Comparison of ENCODE assay signal across 22 cellular contexts in the genomic region with DNA sequence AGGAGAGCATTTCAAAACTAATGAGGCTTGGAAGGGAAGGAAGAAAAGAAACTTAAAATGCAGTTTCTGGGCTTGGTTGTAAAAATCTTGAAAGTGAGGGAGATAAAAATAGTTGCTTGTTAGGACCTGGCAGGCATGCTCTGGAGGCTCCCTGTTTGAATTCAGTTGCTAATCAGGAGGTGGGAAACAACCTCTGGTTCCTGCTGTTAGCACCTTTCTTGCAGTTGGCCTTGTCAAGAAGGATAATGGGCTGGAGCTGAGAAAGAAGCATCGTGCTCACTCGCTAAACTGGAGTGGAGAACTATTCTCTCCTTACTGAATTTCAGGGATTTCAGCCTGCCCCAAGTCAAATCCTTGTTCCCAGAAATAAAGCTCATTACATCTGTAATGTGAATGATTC. TPM values are rescaled to one million over a fixed set of nuclear protein-coding genes. Genes with fewer than 3 reads are reported as not detected.
A peak's percentile ranks its signal among the peaks of the same experiment; 100 is the strongest.
DNase-seq lines count a peak whose midpoint lies in the region; ATAC-seq and TF ChIP-seq lines count a peak whose summit lies in the region.
"Had no signal": no experiment of that assay in that cellular context is flagged by ENCODE, and none has a peak within 500 bp of the region (broad histone marks: within the 10 kb centered on the region; RNA-seq: fewer than 3 reads in every experiment).

No MANE protein-coding gene starts in this region.

- H3K27me3 ChIP-seq in CD8-positive, alpha-beta T cell (ENCODE audit: insufficient read depth, low read length), result no peaks in the 10 kb centered on the region
- H3K27me3 ChIP-seq in HUES48 (ENCODE audit: control insufficient read depth, insufficient read depth, low read length) (no peaks in the 10 kb centered on the region), mesendoderm (ENCODE audit: insufficient read depth, low read length, poor library complexity) (no peaks in the 10 kb centered on the region)

- no peak overlapping the region for H3K9ac ChIP-seq in HUES48 (ENCODE audit: low read depth, low read length)
- H3K9ac ChIP-seq in mesendoderm (ENCODE audit: low read length), result peak overlapping the region; percentile 69

- peak overlapping the region; percentile 15 for H3K4me2 ChIP-seq in mesendoderm (ENCODE audit: low read length)

- H4K8ac ChIP-seq in mesendoderm (ENCODE audit: low read depth, low read length), result no peak overlapping the region

- CTCF ChIA-PET in CD8-positive, alpha-beta T cell (lab: Charles Lee), result interaction anchor here (1.3 kb wide), 1 partner anchor 25 kb away, joined by 4 read pairs; no protein-coding TSS in a partner anchor

- POLR2A ChIA-PET in CD8-positive, alpha-beta T cell (lab: Charles Lee), result no interaction called here

- H3K4me1 Mint-ChIP-seq in CD8-positive, alpha-beta T cell (ENCODE audit: low read depth), result peaks cover 36% of the 10 kb centered on the region
- peaks cover 21 to 23% of the 10 kb centered on the region in 2 donors for H3K4me1 Mint-ChIP-seq in effector memory CD8-positive, alpha-beta T cell (ENCODE audit: low read depth in 2 of 2)

- H3K79me1 ChIP-seq in mesendoderm (ENCODE audit: low read length), result peaks cover 23% of the 10 kb centered on the region

- ATAC-seq in CD8-positive, alpha-beta T cell, result no peak
- no peak for ATAC-seq in effector memory CD8-positive, alpha-beta T cell (replicated peaks)
- no peak for ATAC-seq in GM21529 (IDR thresholded peaks at IDR 0.05; ENCODE audit: unreplicated experiment)
- ATAC-seq: Panc1 had no signal

- peak overlapping the region; percentile 28 for H2BK120ac ChIP-seq in mesendoderm (ENCODE audit: low read depth, low read length)

- peak overlapping the region; percentile 88 for H3K4ac ChIP-seq in mesendoderm (ENCODE audit: low read depth, low read length)

- H3K56ac ChIP-seq in mesendoderm (ENCODE audit: low read length), result peak overlapping the region; percentile 90

- H3K4me3 Mint-ChIP-seq in CD8-positive, alpha-beta T cell, result no peak overlapping the region
- no peak overlapping the region for H3K4me3 Mint-ChIP-seq in effector memory CD8-positive, alpha-beta T cell
- H3K4me3 Mint-ChIP-seq: activated CD4-positive, alpha-beta T cell treated with anti-CD3 and anti-CD28 coated beads, Interleukin-2, amount 10 ng/mL, durations not matched to agents 24 days and 14 days had no signal

- H2BK5ac ChIP-seq in mesendoderm (ENCODE audit: low read length), result peak overlapping the region; percentile 99

- peaks cover 22% of the 10 kb centered on the region for H3K4me1 ChIP-seq in CD8-positive, alpha-beta T cell (ENCODE audit: insufficient read depth, low read length)
- peaks cover 70% of the 10 kb centered on the region for H3K4me1 ChIP-seq in HUES48 (ENCODE audit: control insufficient read depth, insufficient read depth, low read length)
- peaks cover 39% of the 10 kb centered on the region for H3K4me1 ChIP-seq in mesendoderm (ENCODE audit: control insufficient read depth, low read depth, low read length)

- peak overlapping the region; percentile 17 for H4K5ac ChIP-seq in mesendoderm (ENCODE audit: low read length)

- TF ChIP-seq CTCF in CD8-positive, alpha-beta T cell (IDR thresholded peaks at IDR 0.05), result no peak

- WGBS in mesendoderm (ENCODE audit: extremely low coverage, insufficient coverage, low lambda C conversion rate), result no CpG with 5 or more reads among the region's 2 CpGs

- H3K36me3 Mint-ChIP-seq in CD8-positive, alpha-beta T cell, result peaks cover 6% of the 10 kb centered on the region
- H3K36me3 Mint-ChIP-seq in effector memory CD8-positive, alpha-beta T cell (ENCODE audit: insufficient read depth), result peaks cover 12% of the 10 kb centered on the region

- intact Hi-C loops in CD8-positive, alpha-beta T cell (cut with DNase I, micrococcal nuclease), result no loop called here

- H3K23ac ChIP-seq in mesendoderm (ENCODE audit: low read length), result peak overlapping the region; percentile 72

- H3K18ac ChIP-seq in mesendoderm (ENCODE audit: low read length), result peak overlapping the region; percentile 99

- H3K4me3 ChIP-seq in CD8-positive, alpha-beta T cell (ENCODE audit: low read depth, low read length), result no peak overlapping the region
- H3K4me3 ChIP-seq in HUES48 (ENCODE audit: low read depth, low read length) (0 out of 2 replicates have a peak overlapping the region, but pooled peaks have one; percentile 28), mesendoderm (ENCODE audit: low read length) (no peak overlapping the region)
- H3K4me3 ChIP-seq: lung, skin epidermis, thoracic aorta had no signal

- H2BK15ac ChIP-seq in mesendoderm (replicated peaks; ENCODE audit: low read depth), result no peak overlapping the region

- no peak overlapping the region for H3K27ac ChIP-seq in CD8-positive, alpha-beta T cell (ENCODE audit: low read depth, low read length)
- H3K27ac ChIP-seq in HUES48 (ENCODE audit: low read depth, low read length), result peak overlapping the region; percentile 87
- peak overlapping the region; percentile 97 for H3K27ac ChIP-seq in mesendoderm (ENCODE audit: low read depth, low read length)
- H3K27ac ChIP-seq: thoracic aorta had no signal

- H3K79me2 ChIP-seq in mesendoderm (ENCODE audit: control insufficient read depth, insufficient read depth, low read length), result peaks cover 10% of the 10 kb centered on the region

- no peaks in the 10 kb centered on the region for H3K36me3 ChIP-seq in CD8-positive, alpha-beta T cell (ENCODE audit: insufficient read depth, low read length)
- H3K36me3 ChIP-seq in HUES48 (ENCODE audit: control insufficient read depth, insufficient read depth, low read length) (no peaks in the 10 kb centered on the region), mesendoderm (ENCODE audit: control insufficient read depth, insufficient read depth, low read length) (no peaks in the 10 kb centered on the region)
- H3K36me3 ChIP-seq: thoracic aorta had no signal

- peak overlapping the region; percentile 25 for H3K27ac Mint-ChIP-seq in CD8-positive, alpha-beta T cell
- H3K27ac Mint-ChIP-seq in effector memory CD8-positive, alpha-beta T cell, result peak overlapping the region; percentile 92 to 94
- H3K27ac Mint-ChIP-seq: activated CD4-positive, alpha-beta T cell treated with anti-CD3 and anti-CD28 coated beads, Interleukin-2, amount 10 ng/mL, durations not matched to agents 24 days and 14 days; progenitor cell of endocrine pancreas had no signal

- DNase-seq in CD8-positive, alpha-beta T cell, result no peak
- DNase-seq in effector memory CD8-positive, alpha-beta T cell, result no peak
- DNase-seq in mesendoderm, result peak; percentile 93
- DNase-seq in T-helper 9 cell, result no peak
- DNase-seq in stimulated activated CD8-positive, alpha-beta memory T cell treated with anti-CD3 and anti-CD28 coated beads, Interleukin-4, amount 100 ng/mL, for 48 hours, result no peak
- DNase-seq in cerebellum (ENCODE audit: low spot score), result no peak
- DNase-seq: activated CD4-positive, alpha-beta T cell treated with anti-CD3 and anti-CD28 coated beads, Interleukin-2, amount 10 ng/mL, durations not matched to agents 24 days and 14 days; activated CD8-positive, alpha-beta memory T cell treated with anti-CD3 and anti-CD28 coated beads, Interleukin-2, amount 50 U/mL, for 4 hours; activated naive CD4-positive, alpha-beta T cell; AML-193; foreskin melanocyte; NCI-H1417 treated with DMSO at 0.1 percent for 48 hours; NCI-H2171; NCI-H69; stimulated activated CD4-positive, alpha-beta T cell treated with anti-CD3 and anti-CD28 coated beads, Interleukin-4, amount 100 ng/mL, for 24 hours had no signal

- H3K9me3 ChIP-seq in CD8-positive, alpha-beta T cell (ENCODE audit: low read length), result no peaks in the 10 kb centered on the region
- no peaks in the 10 kb centered on the region for H3K9me3 ChIP-seq in HUES48 (ENCODE audit: control insufficient read depth, insufficient read depth, low read length)
- H3K9me3 ChIP-seq: thoracic aorta had no signal

- H3K9me3 Mint-ChIP-seq in CD8-positive, alpha-beta T cell, result no peaks in the 10 kb centered on the region
- no peaks in the 10 kb centered on the region for H3K9me3 Mint-ChIP-seq in effector memory CD8-positive, alpha-beta T cell
- H3K9me3 Mint-ChIP-seq: activated CD4-positive, alpha-beta T cell treated with anti-CD3 and anti-CD28 coated beads, Interleukin-2, amount 10 ng/mL, durations not matched to agents 24 days and 14 days had no signal

- H3K27me3 Mint-ChIP-seq in CD8-positive, alpha-beta T cell (ENCODE audit: low read depth), result no peaks in the 10 kb centered on the region
- H3K27me3 Mint-ChIP-seq in effector memory CD8-positive, alpha-beta T cell, result no peaks in the 10 kb centered on the region
- H3K27me3 Mint-ChIP-seq: activated CD4-positive, alpha-beta T cell treated with anti-CD3 and anti-CD28 coated beads, Interleukin-2, amount 10 ng/mL, durations not matched to agents 24 days and 14 days; progenitor cell of endocrine pancreas had no signal

- H2AK5ac ChIP-seq in mesendoderm (ENCODE audit: low read length), result peak overlapping the region; percentile 98

RNA-seq across cellular contexts. Expression of a gene that starts 23.4 kb away (rescaled TPM):
- total RNA-seq in CD8-positive, alpha-beta T cell, result 10 to 100 TPM; 22.3 to 25.3 TPM
- polyA plus RNA-seq in mesendoderm (2013, experiment 1 of 2), result 13.6 TPM
- 13.7 TPM for polyA plus RNA-seq in mesendoderm (2013, experiment 2 of 2)
- 10.0 TPM for total RNA-seq in cerebellum

RNA-seq across cellular contexts. Expression of a gene that starts 30.5 kb away (rescaled TPM):
- 1,000 to 10,000 TPM; 4,516 to 4,651 TPM for total RNA-seq in CD8-positive, alpha-beta T cell
- polyA plus RNA-seq in mesendoderm (2013, experiment 1 of 2), result 3,121 TPM
- 3,136 TPM for polyA plus RNA-seq in mesendoderm (2013, experiment 2 of 2)
- 1,403 TPM for total RNA-seq in cerebellum

RNA-seq across cellular contexts. Expression of a gene that starts 31.0 kb away (rescaled TPM):
- total RNA-seq in CD8-positive, alpha-beta T cell, result 1 to 10 TPM; 7.9 to 8.5 TPM
- 38.0 TPM for polyA plus RNA-seq in mesendoderm (2013, experiment 1 of 2)
- polyA plus RNA-seq in mesendoderm (2013, experiment 2 of 2), result 38.4 TPM
- 31.1 TPM for total RNA-seq in cerebellum
